Comparison of ENCODE assay signal across 2 cellular contexts in genomic region chr16:980595-980854, GRCh38.
A peak's percentile ranks its signal among the peaks of the same experiment; 100 is the strongest.
TF ChIP-seq lines count a peak whose summit lies in the region.

No MANE protein-coding gene starts in this region.

TF ChIP-seq in IMR-90, 13 proteins besides CTCF, POLR2A, EP300 and RAD21:
- TF ChIP-seq MAZ (IDR thresholded peaks at IDR 0.05; ENCODE audit: borderline replicate concordance, low read depth, low read length): no peak
- TF ChIP-seq CHD1 (IDR thresholded peaks at IDR 0.05; ENCODE audit: low read depth, low read length): no peak
- no peak for TF ChIP-seq RCOR1 (IDR thresholded peaks at IDR 0.05; ENCODE audit: insufficient replicate concordance, low read length)
- no peak for TF ChIP-seq CEBPB (IDR thresholded peaks at IDR 0.05; ENCODE audit: low read depth, low read length)
- no peak for TF ChIP-seq MAFK (IDR thresholded peaks at IDR 0.05; ENCODE audit: low read depth, low read length)
- no peak for TF ChIP-seq MXI1 (IDR thresholded peaks at IDR 0.05; ENCODE audit: borderline replicate concordance, low read depth, low read length)
- no peak for TF ChIP-seq ELK1 (IDR thresholded peaks at IDR 0.05; ENCODE audit: borderline replicate concordance, low read depth, low read length)
- TF ChIP-seq NFE2L2 (IDR thresholded peaks at IDR 0.05; ENCODE audit: low read depth, low read length): no peak
- TF ChIP-seq USF2 (IDR thresholded peaks at IDR 0.05; ENCODE audit: low read depth, low read length): no peak
- TF ChIP-seq BHLHE40 (IDR thresholded peaks at IDR 0.05; ENCODE audit: low read depth, low read length): no peak
- no peak for TF ChIP-seq SMC3 (IDR thresholded peaks at IDR 0.05; ENCODE audit: low read depth, low read length)
- TF ChIP-seq FOS (IDR thresholded peaks at IDR 0.05; ENCODE audit: low read depth, low read length): no peak
- no peak for TF ChIP-seq RFX5 (IDR thresholded peaks at IDR 0.05; ENCODE audit: low read depth, low read length)
TF ChIP-seq in IMR-90: peak in this region for 0.

TF ChIP-seq in H1, 55 proteins besides CTCF, POLR2A, EP300 and RAD21:
- TF ChIP-seq SUZ12 (IDR thresholded peaks at IDR 0.05; ENCODE audit: low read length) (peak; percentile 41; the same call in 1 of the 2 replicates), NRF1 (IDR thresholded peaks at IDR 0.05; ENCODE audit: low read depth, low read length) (no peak), EZH2 (IDR thresholded peaks at IDR 0.05; ENCODE audit: low read depth, low read length, severe bottlenecking) (peak; percentile 51), JUN (IDR thresholded peaks at IDR 0.05; ENCODE audit: low read depth, low read length) (no peak), SRF (IDR thresholded peaks at IDR 0.05; ENCODE audit: low read depth, low read length) (no peak), SP1 (IDR thresholded peaks at IDR 0.05; ENCODE audit: low read depth, low read length) (no peak), USF2 (IDR thresholded peaks at IDR 0.05; ENCODE audit: low read length) (no peak), SIX5 (IDR thresholded peaks at IDR 0.05; ENCODE audit: low read depth, low read length) (no peak), SP2 (IDR thresholded peaks at IDR 0.05; ENCODE audit: low read length) (no peak), SIN3A (conservative IDR thresholded peaks at IDR 0.05 in 1 of 2, IDR thresholded peaks at IDR 0.05 in 1 of 2; ENCODE audit: low read depth in 1 of 2, low read length in 2 of 2) (no peak), EGR1 (IDR thresholded peaks at IDR 0.05; ENCODE audit: borderline replicate concordance, low read depth, low read length) (no peak)
TF ChIP-seq in H1: peak in this region for 2.
